ENCODE assay signal across 19 cellular contexts in genomic region chr7:12092499-12093130, GRCh38.
DNase-seq lines count a peak whose midpoint lies in the region; TF ChIP-seq lines count a peak whose summit lies in the region.
"Had no signal": no experiment of that assay in that cellular context is flagged by ENCODE, and none has a peak within 500 bp of the region (broad histone marks: within the 10 kb centered on the region; RNA-seq: fewer than 3 reads in every experiment).

No MANE protein-coding gene starts in this region.

- no peaks in the 10 kb centered on the region for H3K27me3 ChIP-seq in BE2C
- no peaks in the 10 kb centered on the region for H3K27me3 ChIP-seq in MG63

- H3K27ac Mint-ChIP-seq in brain = peak overlapping the region in 3 of 5 experiments; percentile 10 to 89 (median 46)

- no peak overlapping the region for H3K4me3 Mint-ChIP-seq in brain

- H3K27me3 Mint-ChIP-seq in brain = no peaks in the 10 kb centered on the region

- H3K4me1 Mint-ChIP-seq in brain = peaks cover 13% of the 10 kb centered on the region

- peak; percentile 69 for DNase-seq in BE2C
- peak; percentile 9 for DNase-seq in MG63
- peak; percentile 4 to 17 for DNase-seq in erythroblast (lab: John Stamatoyannopoulos, UW)
- no peak for DNase-seq in DMS 273 (lab: John Stamatoyannopoulos, UW; ENCODE audit: unreplicated experiment)
- DNase-seq in activated CD4-positive, alpha-beta T cell treated with anti-CD3 and anti-CD28 coated beads, Interleukin-2, amount 50 U/mL, for 4 hours = no peak
- no peak for DNase-seq in germinal center (ENCODE audit: low spot score)
- DNase-seq in NCI-H1092 treated with DMSO at 0.1 percent for 48 hours (lab: John Stamatoyannopoulos, UW) = no peak
- DNase-seq: DMS79 treated with DMSO at 0.1 percent for 48 hours, GDM1, GM23248, KBM-7, NCI-H1105, NCI-H1694, NCI-H345, NCI-H748 treated with DMSO at 0.1 percent for 48 hours, RPMI8226, SIG-M5 had no signal

- H3K4me3 ChIP-seq in BE2C (ENCODE audit: low read depth, low read length) (no peak overlapping the region), MG63 (no peak overlapping the region)
- H3K4me3 ChIP-seq: GM12878, GM23248 had no signal

- no peak for TF ChIP-seq CTCF in BE2C (IDR thresholded peaks at IDR 0.05; ENCODE audit: low read depth, low read length)
- no peak for TF ChIP-seq CTCF in brain (conservative IDR thresholded peaks at IDR 0.05)

- no peaks in the 10 kb centered on the region for H3K36me3 Mint-ChIP-seq in brain

- H3K9me3 Mint-ChIP-seq in brain = peaks cover 0 to 4% (median 0%) of the 10 kb centered on the region in 5 experiments

- H3K4me1 ChIP-seq in BE2C = peaks cover 22% of the 10 kb centered on the region

- H3K9me3 ChIP-seq in BE2C (no peaks in the 10 kb centered on the region), MG63 (no peaks in the 10 kb centered on the region)

- TF ChIP-seq POLR2A in erythroblast (IDR thresholded peaks at IDR 0.05; ENCODE audit: low read length) = no peak

- H3K36me3 ChIP-seq in BE2C = no peaks in the 10 kb centered on the region; the same call in 1 of the 2 replicates
- H3K36me3 ChIP-seq in MG63 = no peaks in the 10 kb centered on the region

Comparison
In these comparisons a context has a peak if more than half of its experiments do, and no peak if none do; other contexts are left out.
1. DNase-seq: peak in BE2C (single experiment), MG63 (single experiment) and erythroblast (2 of 2); none in DMS 273 (single experiment), activated CD4-positive, alpha-beta T cell treated with anti-CD3 and anti-CD28 coated beads, Interleukin-2, amount 50 U/mL, for 4 hours (0 of 2), germinal center (single experiment) and NCI-H1092 treated with DMSO at 0.1 percent for 48 hours (single experiment).